ENCODE assay signal across 9 cellular contexts in the genomic region with DNA sequence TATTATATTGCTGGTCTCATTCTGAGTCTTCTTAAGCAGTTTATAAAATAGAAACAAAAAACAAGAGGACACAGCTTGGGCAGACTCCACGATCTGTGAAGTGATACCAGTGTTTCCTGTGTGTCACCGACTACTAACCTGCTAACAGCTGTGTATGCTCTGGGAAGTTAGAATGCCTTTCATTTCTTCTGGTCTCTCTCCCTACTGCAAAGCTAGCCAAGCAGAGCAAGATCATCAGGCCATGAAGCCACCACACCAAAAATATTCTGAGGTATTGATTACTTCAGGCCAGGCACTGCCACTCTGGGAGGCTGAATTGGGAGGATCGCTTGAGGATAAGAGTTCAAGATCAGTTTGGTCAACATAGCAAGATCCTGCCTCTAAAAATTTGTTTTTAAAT. TPM values are rescaled to one million over a fixed set of nuclear protein-coding genes. Genes with fewer than 3 reads are reported as not detected.
A peak's percentile ranks its signal among the peaks of the same experiment; 100 is the strongest.
DNase-seq lines count a peak whose midpoint lies in the region; ATAC-seq and TF ChIP-seq lines count a peak whose summit lies in the region.
"Had no signal": no experiment of that assay in that cellular context is flagged by ENCODE, and none has a peak within 500 bp of the region (broad histone marks: within the 10 kb centered on the region; RNA-seq: fewer than 3 reads in every experiment).

No MANE protein-coding gene starts in this region.

- peaks cover 20% of the 10 kb centered on the region for H3K4me1 Mint-ChIP-seq in activated T-cell treated with anti-CD3 and anti-CD28 coated beads, Interleukin-2, amount 50 U/mL, for 72 hours (ENCODE audit: low read depth)
- H3K4me1 Mint-ChIP-seq in stimulated activated effector memory CD8-positive, alpha-beta T cell treated with anti-CD3 and anti-CD28 coated beads, Interleukin-12 subunit alpha, Interleukin-12 subunit beta, amount 100 ng/mL, for 72 hours, result peaks cover 6% of the 10 kb centered on the region

- H3K27ac Mint-ChIP-seq in activated T-cell treated with anti-CD3 and anti-CD28 coated beads, Interleukin-2, amount 50 U/mL, for 72 hours, result peak overlapping the region; percentile 42
- H3K27ac Mint-ChIP-seq in stimulated activated effector memory CD8-positive, alpha-beta T cell treated with anti-CD3 and anti-CD28 coated beads, Interleukin-12 subunit alpha, Interleukin-12 subunit beta, amount 100 ng/mL, for 72 hours, result peak overlapping the region; percentile 66

- H3K27me3 ChIP-seq in OCI-LY1 (ENCODE audit: insufficient read depth, low read length), result no peaks in the 10 kb centered on the region

- H3K4me2 ChIP-seq in OCI-LY1 (ENCODE audit: low read length), result no peak overlapping the region

- peak in 1 of 2 donors; percentile 26 for DNase-seq in activated T-cell treated with anti-CD3 and anti-CD28 coated beads, Interleukin-2, amount 50 U/mL, for 72 hours
- DNase-seq in activated T-cell treated with anti-CD3 and anti-CD28 coated beads, Interleukin-2, amount 50 U/mL, for 1 hour, result no peak
- no peak for DNase-seq in stimulated activated effector memory CD8-positive, alpha-beta T cell treated with anti-CD3 and anti-CD28 coated beads, Interleukin-12 subunit alpha, Interleukin-12 subunit beta, amount 100 ng/mL, for 72 hours (ENCODE audit: low spot score in 2 of 2)
- DNase-seq in caudate nucleus (lab: John Stamatoyannopoulos, UW) (no peak), NCI-H446 (lab: John Stamatoyannopoulos, UW) (no peak), cerebellum (ENCODE audit: low spot score) (no peak)
- DNase-seq: WERI-Rb-1 had no signal

- ATAC-seq in activated T-cell treated with anti-CD3 and anti-CD28 coated beads, Interleukin-2, amount 50 U/mL, for 72 hours (replicated peaks in 1 of 2), result peak; percentile 48 to 90
- peak; percentile 80 for ATAC-seq in HG02642 (IDR thresholded peaks at IDR 0.05; ENCODE audit: poor library complexity, unreplicated experiment)
- peak; percentile 96 for ATAC-seq in stimulated activated effector memory CD8-positive, alpha-beta T cell treated with anti-CD3 and anti-CD28 coated beads, Interleukin-12 subunit alpha, Interleukin-12 subunit beta, amount 100 ng/mL, for 72 hours

- H3K36me3 ChIP-seq in OCI-LY1 (ENCODE audit: insufficient read depth, low read length), result peaks cover 37% of the 10 kb centered on the region

- no peaks in the 10 kb centered on the region for H3K9me2 ChIP-seq in OCI-LY1 (ENCODE audit: low read depth, low read length)

- peaks cover 10% of the 10 kb centered on the region for H3K4me1 ChIP-seq in OCI-LY1 (ENCODE audit: insufficient read depth, low read length, severe bottlenecking)

- H3K9me3 ChIP-seq in OCI-LY1 (ENCODE audit: low read length), result no peaks in the 10 kb centered on the region

- peaks cover 2 to 11% of the 10 kb centered on the region in 2 donors for H3K36me3 Mint-ChIP-seq in activated T-cell treated with anti-CD3 and anti-CD28 coated beads, Interleukin-2, amount 50 U/mL, for 72 hours (ENCODE audit: insufficient read depth in 2 of 2)
- peaks cover 41% of the 10 kb centered on the region for H3K36me3 Mint-ChIP-seq in stimulated activated effector memory CD8-positive, alpha-beta T cell treated with anti-CD3 and anti-CD28 coated beads, Interleukin-12 subunit alpha, Interleukin-12 subunit beta, amount 100 ng/mL, for 72 hours

- no peak overlapping the region for H3K4me3 ChIP-seq in OCI-LY1 (ENCODE audit: low read depth, low read length, poor library complexity, severe bottlenecking)

- no peaks in the 10 kb centered on the region for H3K27me3 Mint-ChIP-seq in activated T-cell treated with anti-CD3 and anti-CD28 coated beads, Interleukin-2, amount 50 U/mL, for 72 hours (ENCODE audit: low read depth)

- no peaks in the 10 kb centered on the region for H3F3A ChIP-seq in OCI-LY1 (ENCODE audit: insufficient read depth, low read length)

- H3K27ac ChIP-seq in OCI-LY1 (ENCODE audit: low read depth, low read length, poor library complexity, severe bottlenecking) (peak overlapping the region; percentile 14), caudate nucleus (ENCODE audit: low read depth, low read length) (no peak overlapping the region)
- H3K27ac ChIP-seq: WERI-Rb-1 had no signal

- no peak for TF ChIP-seq CTCF in OCI-LY1 (IDR thresholded peaks at IDR 0.05; ENCODE audit: low read length)

- no peaks in the 10 kb centered on the region for H4K20me1 ChIP-seq in OCI-LY1 (ENCODE audit: insufficient read depth, low read length)

- H3K9me3 Mint-ChIP-seq in activated T-cell treated with anti-CD3 and anti-CD28 coated beads, Interleukin-2, amount 50 U/mL, for 72 hours, result no peaks in the 10 kb centered on the region
- H3K9me3 Mint-ChIP-seq in stimulated activated effector memory CD8-positive, alpha-beta T cell treated with anti-CD3 and anti-CD28 coated beads, Interleukin-12 subunit alpha, Interleukin-12 subunit beta, amount 100 ng/mL, for 72 hours, result no peaks in the 10 kb centered on the region

- H2AFZ ChIP-seq in OCI-LY1 (ENCODE audit: low read length), result no peak overlapping the region

- no peak overlapping the region; the same call in 1 of the 2 replicates for H3K9ac ChIP-seq in OCI-LY1 (ENCODE audit: low read length)

- peak overlapping the region; percentile 20 to 46 for H3K4me3 Mint-ChIP-seq in activated T-cell treated with anti-CD3 and anti-CD28 coated beads, Interleukin-2, amount 50 U/mL, for 72 hours
- no peak overlapping the region for H3K4me3 Mint-ChIP-seq in stimulated activated effector memory CD8-positive, alpha-beta T cell treated with anti-CD3 and anti-CD28 coated beads, Interleukin-12 subunit alpha, Interleukin-12 subunit beta, amount 100 ng/mL, for 72 hours

- 0 out of 2 replicates have a peak, but pooled peaks cover 3% of the 10 kb centered on the region for H3K79me2 ChIP-seq in OCI-LY1 (ENCODE audit: insufficient read depth, low read length)

RNA-seq across cellular contexts. Expression of gene SMIM29, which starts 46.9 kb away (rescaled TPM):
- total RNA-seq in activated T-cell treated with anti-CD3 and anti-CD28 coated beads, Interleukin-2, amount 50 U/mL, for 72 hours, result 10 to 100 TPM; 22.8 to 26.7 TPM
- total RNA-seq in cerebellum, result 15.9 TPM

RNA-seq across cellular contexts. Expression of gene HMGA1, which starts 59.0 kb away (rescaled TPM):
- total RNA-seq in activated T-cell treated with anti-CD3 and anti-CD28 coated beads, Interleukin-2, amount 50 U/mL, for 72 hours, result 100 to 1,000 TPM; 454 to 573 TPM
- 17.6 TPM for total RNA-seq in cerebellum

Comparison
In these comparisons a context has a peak if more than half of its experiments do, and no peak if none do; other contexts are left out.
1. RNA of gene HMGA1, which starts 59.0 kb away (total RNA-seq): 454 to 573 TPM in activated T-cell treated with anti-CD3 and anti-CD28 coated beads, Interleukin-2, amount 50 U/mL, for 72 hours; 17.6 TPM in cerebellum (single experiment); every median in the first group is over 10 times any median in the second.
2. Peak in every context shown above with its lines, with median percentiles within 50 percentile points of each other: ATAC-seq.